ENCODE assay signal across 34 cellular contexts in genomic region chr9:1723616-1724015, GRCh38.
"Had no signal": no experiment of that assay in that cellular context is flagged by ENCODE, and none has a peak within 500 bp of the region (broad histone marks: within the 10 kb centered on the region; RNA-seq: fewer than 3 reads in every experiment).

No MANE protein-coding gene starts in this region.

- H3K9me3 ChIP-seq: MG63 had no signal

- H3K4me3 ChIP-seq: MG63 had no signal

- H3K9ac ChIP-seq: KMS-11 had no signal

- H3K27ac ChIP-seq: KMS-11 had no signal

- H3K4me2 ChIP-seq: KMS-11 had no signal

- H3K36me3 ChIP-seq: MG63 had no signal

- H3K27me3 ChIP-seq: MG63 had no signal

- DNase-seq: Karpas-422, Kasumi-1, MG63, MM.1S, MV-4-11, NCI-H1048, NCI-H1092, NCI-H1092 treated with DMSO at 0.1 percent for 48 hours, NCI-H1105, NCI-H1105 treated with DMSO at 0.1 percent for 48 hours, NCI-H1417, NCI-H1417 treated with DMSO at 0.1 percent for 48 hours, NCI-H1436, NCI-H1436 treated with DMSO at 0.1 percent for 48 hours, NCI-H146, NCI-H1694, NCI-H1694 treated with DMSO at 0.1 percent for 48 hours, NCI-H187, NCI-H187 treated with DMSO at 0.1 percent for 48 hours, NCI-H1930, NCI-H2029, NCI-H2029 treated with DMSO at 0.1 percent for 48 hours, NCI-H2081, NCI-H2081 treated with DMSO at 0.1 percent for 48 hours, NCI-H2107, NCI-H2171, NCI-H2171 treated with DMSO at 0.1 percent for 48 hours, NCI-H2227 treated with DMSO at 0.1 percent for 48 hours, NCI-H226, NCI-H345, NCI-H446, NCI-H510A, NCI-H510A treated with DMSO at 0.1 percent for 48 hours had no signal
